8 cellular contexts compared by ENCODE assay signal in the genomic region with DNA sequence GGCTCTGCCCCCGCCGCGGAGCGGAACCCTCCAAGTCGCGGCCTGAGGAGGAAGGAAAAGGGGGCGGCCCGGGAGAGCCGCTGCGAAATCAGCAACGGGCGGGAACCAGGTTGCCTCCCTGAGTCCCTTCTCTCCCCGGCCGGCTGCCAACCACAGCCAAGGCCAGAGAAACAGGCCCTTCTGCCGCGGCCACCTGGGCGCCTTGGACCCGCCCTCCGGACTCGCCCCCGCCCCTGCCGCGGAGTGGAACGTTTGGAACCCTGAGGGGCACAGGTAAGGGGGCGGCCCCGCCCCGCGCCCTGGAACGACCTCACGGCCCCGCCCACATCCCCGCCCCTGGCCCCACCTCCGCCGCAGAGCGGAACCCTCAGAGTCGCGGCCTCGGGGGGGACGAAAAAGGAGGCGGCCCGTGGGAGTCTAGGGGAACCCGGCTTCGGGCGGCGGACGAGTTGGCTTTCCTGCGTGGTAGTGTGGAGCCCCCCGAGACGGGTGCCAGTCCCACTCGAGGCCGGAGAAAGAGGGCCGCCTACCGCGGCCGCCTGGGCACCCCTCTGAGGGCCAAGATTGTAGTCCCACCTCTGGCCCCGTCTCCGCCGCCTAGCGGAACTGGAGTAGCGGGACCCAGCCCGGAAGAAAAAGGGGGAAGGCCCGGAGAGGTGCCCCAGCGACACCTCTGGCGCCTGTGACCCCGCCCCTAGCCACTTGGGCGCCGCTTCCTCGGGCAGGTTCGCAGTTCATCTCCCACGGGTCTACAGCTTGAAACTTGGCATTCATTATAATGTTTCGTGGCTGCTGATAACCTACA. TPM values are rescaled to one million over a fixed set of nuclear protein-coding genes. Genes with fewer than 3 reads are reported as not detected.
DNase-seq lines count a peak whose midpoint lies in the region; ATAC-seq and TF ChIP-seq lines count a peak whose summit lies in the region.

No MANE protein-coding gene starts in this region.

- H3K36me3 Mint-ChIP-seq in CD14-positive monocyte: peaks cover under 1 to 3% of the 10 kb centered on the region in 2 donors

- peaks cover 0 to 16% (median 7%) of the 10 kb centered on the region in 4 donors for H3K4me1 ChIP-seq in liver (ENCODE audit: control insufficient read depth in 4 of 4, insufficient read depth in 4 of 4, low read length in 3 of 4)

- H3K36me3 ChIP-seq in liver (ENCODE audit: control insufficient read depth in 4 of 4, insufficient read depth in 3 of 4, low read depth in 1 of 4, low read length in 3 of 4): peaks cover 0 to 4% (median under 1%) of the 10 kb centered on the region in 4 donors

- peak overlapping the region; percentile 83 to 92 (median 85) for H3K4me3 ChIP-seq in liver (ENCODE audit: low read depth in 1 of 3, low read length in 3 of 3)

- peak overlapping the region in 1 of 2 donors; percentile 71 for H3K9ac ChIP-seq in liver (ENCODE audit: low read depth in 1 of 2, low read length in 2 of 2)

- peaks cover 0 to 18% (median 3%) of the 10 kb centered on the region in 3 donors for H3K27me3 Mint-ChIP-seq in CD14-positive monocyte (ENCODE audit: low read depth in 3 of 3)

- H3K9me3 Mint-ChIP-seq in CD14-positive monocyte: peaks cover 0 to 11% (median 4%) of the 10 kb centered on the region in 7 donors

- peak overlapping the region; percentile 91 to 93 for H3K27ac ChIP-seq in liver (ENCODE audit: low read depth in 1 of 2, low read length in 2 of 2)

- peak overlapping the region; percentile 81 to 90 for H3K4me3 Mint-ChIP-seq in CD14-positive monocyte

- under 1% methylated on average over 69 of the region's 71 CpGs for WGBS in liver

- peak; percentile 75 for DNase-seq in CD14-positive monocyte (ENCODE audit: low spot score)
- DNase-seq in NCI-H526 treated with DMSO at 0.1 percent for 48 hours (lab: John Stamatoyannopoulos, UW): peak; percentile 82
- peak; percentile 83 for DNase-seq in activated CD4-positive, alpha-beta T cell treated with anti-CD3 and anti-CD28 coated beads, Interleukin-2, amount 50 U/mL, for 1 hour
- DNase-seq in dedifferentiated amniotic fluid mesenchymal stem cell (ENCODE audit: extremely low spot score): peak; percentile 43
- peak; percentile 81 to 82 for DNase-seq in stimulated activated CD4-positive, alpha-beta T cell treated with anti-CD3 and anti-CD28 coated beads, Interleukin-4, amount 100 ng/mL, for 4 hours

- H3K27ac Mint-ChIP-seq in CD14-positive monocyte: peak overlapping the region; percentile 87 to 94 (median 90)

- no peaks in the 10 kb centered on the region for H3K9me3 ChIP-seq in liver (ENCODE audit: control insufficient read depth in 4 of 4, low read length in 3 of 4)

- peak; percentile 74 for ATAC-seq in GM19372 (IDR thresholded peaks at IDR 0.05; ENCODE audit: low read depth, unreplicated experiment)
- ATAC-seq in HG03520 (IDR thresholded peaks at IDR 0.05; ENCODE audit: unreplicated experiment): peak; percentile 78

- intact Hi-C loops in CD14-positive monocyte (cut with micrococcal nuclease): loop anchor here in 1 of 2 donors (10.0 kb wide), 1 partner anchor 50 kb away; no protein-coding TSS in a partner anchor

- peaks cover 28% of the 10 kb centered on the region for H3K4me1 Mint-ChIP-seq in CD14-positive monocyte

- H3K27me3 ChIP-seq in liver (ENCODE audit: control insufficient read depth in 4 of 4, insufficient read depth in 4 of 4, low read length in 3 of 4): no peaks in the 10 kb centered on the region

- peak; percentile 24 to 32 for TF ChIP-seq RAD21 in liver (IDR thresholded peaks at IDR 0.05)

- TF ChIP-seq CTCF in CD14-positive monocyte (IDR thresholded peaks at IDR 0.05) (peak; percentile 51), liver (IDR thresholded peaks at IDR 0.05; ENCODE audit: low read depth, low read length, missing input control) (peak; percentile 42)

TF ChIP-seq in liver, 16 proteins besides CTCF, POLR2A, EP300 and RAD21:
- TF ChIP-seq, protein P1, sequence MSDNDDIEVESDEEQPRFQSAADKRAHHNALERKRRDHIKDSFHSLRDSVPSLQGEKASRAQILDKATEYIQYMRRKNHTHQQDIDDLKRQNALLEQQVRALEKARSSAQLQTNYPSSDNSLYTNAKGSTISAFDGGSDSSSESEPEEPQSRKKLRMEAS (IDR thresholded peaks at IDR 0.05): no peak
- peak; percentile 58 for TF ChIP-seq NR2F2 (IDR thresholded peaks at IDR 0.05)
- TF ChIP-seq JUND (IDR thresholded peaks at IDR 0.05): no peak
- TF ChIP-seq, protein P2, sequence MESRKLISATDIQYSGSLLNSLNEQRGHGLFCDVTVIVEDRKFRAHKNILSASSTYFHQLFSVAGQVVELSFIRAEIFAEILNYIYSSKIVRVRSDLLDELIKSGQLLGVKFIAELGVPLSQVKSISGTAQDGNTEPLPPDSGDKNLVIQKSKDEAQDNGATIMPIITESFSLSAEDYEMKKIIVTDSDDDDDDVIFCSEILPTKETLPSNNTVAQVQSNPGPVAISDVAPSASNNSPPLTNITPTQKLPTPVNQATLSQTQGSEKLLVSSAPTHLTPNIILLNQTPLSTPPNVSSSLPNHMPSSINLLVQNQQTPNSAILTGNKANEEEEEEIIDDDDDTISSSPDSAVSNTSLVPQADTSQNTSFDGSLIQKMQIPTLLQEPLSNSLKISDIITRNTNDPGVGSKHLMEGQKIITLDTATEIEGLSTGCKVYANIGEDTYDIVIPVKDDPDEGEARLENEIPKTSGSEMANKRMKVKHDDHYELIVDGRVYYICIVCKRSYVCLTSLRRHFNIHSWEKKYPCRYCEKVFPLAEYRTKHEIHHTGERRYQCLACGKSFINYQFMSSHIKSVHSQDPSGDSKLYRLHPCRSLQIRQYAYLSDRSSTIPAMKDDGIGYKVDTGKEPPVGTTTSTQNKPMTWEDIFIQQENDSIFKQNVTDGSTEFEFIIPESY (IDR thresholded peaks at IDR 0.05): no peak
- no peak for TF ChIP-seq EGR1 (IDR thresholded peaks at IDR 0.05; ENCODE audit: low read depth in 2 of 2)
- TF ChIP-seq SP1 (IDR thresholded peaks at IDR 0.05): peak; percentile 13
- no peak for TF ChIP-seq FOXA2 (IDR thresholded peaks at IDR 0.05)
- TF ChIP-seq ATF3 (IDR thresholded peaks at IDR 0.05): no peak
- peak; percentile 28 for TF ChIP-seq YY1 (IDR thresholded peaks at IDR 0.05)
- TF ChIP-seq GABPA (IDR thresholded peaks at IDR 0.05 in 1 of 2, conservative IDR thresholded peaks at IDR 0.05 in 1 of 2): peak; percentile 68 to 82
- TF ChIP-seq FOXA1 (IDR thresholded peaks at IDR 0.05): no peak
- no peak for TF ChIP-seq HNF4G (IDR thresholded peaks at IDR 0.05)
- TF ChIP-seq TAF1 (conservative IDR thresholded peaks at IDR 0.05): peak; percentile 17
- TF ChIP-seq RXRA (IDR thresholded peaks at IDR 0.05): peak in 1 of 2 donors; percentile 3
- peak; percentile 39 for TF ChIP-seq HNF4A (conservative IDR thresholded peaks at IDR 0.05)
- TF ChIP-seq, protein P3, sequence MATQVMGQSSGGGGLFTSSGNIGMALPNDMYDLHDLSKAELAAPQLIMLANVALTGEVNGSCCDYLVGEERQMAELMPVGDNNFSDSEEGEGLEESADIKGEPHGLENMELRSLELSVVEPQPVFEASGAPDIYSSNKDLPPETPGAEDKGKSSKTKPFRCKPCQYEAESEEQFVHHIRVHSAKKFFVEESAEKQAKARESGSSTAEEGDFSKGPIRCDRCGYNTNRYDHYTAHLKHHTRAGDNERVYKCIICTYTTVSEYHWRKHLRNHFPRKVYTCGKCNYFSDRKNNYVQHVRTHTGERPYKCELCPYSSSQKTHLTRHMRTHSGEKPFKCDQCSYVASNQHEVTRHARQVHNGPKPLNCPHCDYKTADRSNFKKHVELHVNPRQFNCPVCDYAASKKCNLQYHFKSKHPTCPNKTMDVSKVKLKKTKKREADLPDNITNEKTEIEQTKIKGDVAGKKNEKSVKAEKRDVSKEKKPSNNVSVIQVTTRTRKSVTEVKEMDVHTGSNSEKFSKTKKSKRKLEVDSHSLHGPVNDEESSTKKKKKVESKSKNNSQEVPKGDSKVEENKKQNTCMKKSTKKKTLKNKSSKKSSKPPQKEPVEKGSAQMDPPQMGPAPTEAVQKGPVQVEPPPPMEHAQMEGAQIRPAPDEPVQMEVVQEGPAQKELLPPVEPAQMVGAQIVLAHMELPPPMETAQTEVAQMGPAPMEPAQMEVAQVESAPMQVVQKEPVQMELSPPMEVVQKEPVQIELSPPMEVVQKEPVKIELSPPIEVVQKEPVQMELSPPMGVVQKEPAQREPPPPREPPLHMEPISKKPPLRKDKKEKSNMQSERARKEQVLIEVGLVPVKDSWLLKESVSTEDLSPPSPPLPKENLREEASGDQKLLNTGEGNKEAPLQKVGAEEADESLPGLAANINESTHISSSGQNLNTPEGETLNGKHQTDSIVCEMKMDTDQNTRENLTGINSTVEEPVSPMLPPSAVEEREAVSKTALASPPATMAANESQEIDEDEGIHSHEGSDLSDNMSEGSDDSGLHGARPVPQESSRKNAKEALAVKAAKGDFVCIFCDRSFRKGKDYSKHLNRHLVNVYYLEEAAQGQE (IDR thresholded peaks at IDR 0.05): no peak

RNA-seq across cellular contexts. Expression of gene PHKA2, which starts 0.7 kb away (rescaled TPM):
- polyA plus RNA-seq in CD14-positive monocyte (1 to 10 TPM; 8.7 to 9.1 TPM), liver (10 to 100 TPM; 28.9 to 53.9 TPM)
- 10 to 100 TPM; 29.9 to 82.3 TPM for total RNA-seq in liver

Comparison
In these comparisons a context has a peak if more than half of its experiments do, and no peak if none do; other contexts are left out.
1. Peak in every context shown above with its lines: DNase-seq, ATAC-seq, H3K4me3 ChIP-seq and H3K27ac ChIP-seq.